23 cellular contexts compared by ENCODE assay signal in genomic region chr15:62708470-62708869, GRCh38.
"Had no signal": no experiment of that assay in that cellular context is flagged by ENCODE, and none has a peak within 500 bp of the region (broad histone marks: within the 10 kb centered on the region; RNA-seq: fewer than 3 reads in every experiment).

No MANE protein-coding gene starts in this region.

- H3K27me3 ChIP-seq: colonic mucosa, dorsolateral prefrontal cortex, esophagus muscularis mucosa, esophagus squamous epithelium, foreskin keratinocyte, gastrocnemius medialis, heart left ventricle, heart right ventricle had no signal

- H3K27me3 Mint-ChIP-seq: dendritic cell treated with granulocyte-macrophage colony-stimulating factor and Interleukin-4, amounts not matched to agents 40 ng/mL and 50 ng/mL, for 4 days had no signal

- H3K9me3 Mint-ChIP-seq: dendritic cell treated with granulocyte-macrophage colony-stimulating factor and Interleukin-4, amounts not matched to agents 40 ng/mL and 50 ng/mL, for 4 days; effector memory CD8-positive, alpha-beta T cell had no signal

- H3K27ac ChIP-seq: colonic mucosa, coronary artery, dorsolateral prefrontal cortex, epithelial cell of prostate, esophagus muscularis mucosa, esophagus squamous epithelium, foreskin keratinocyte, gastrocnemius medialis, heart left ventricle, heart right ventricle had no signal

- H3K4me1 ChIP-seq: colonic mucosa, esophagus muscularis mucosa, esophagus squamous epithelium, foreskin keratinocyte had no signal

- DNase-seq: colonic mucosa; cortex of kidney; dermis blood vessel endothelial cell; dorsolateral prefrontal cortex; effector CD4-positive, alpha-beta T cell; effector CD8-positive, alpha-beta T cell; effector memory CD4-positive, alpha-beta T cell; effector memory CD8-positive, alpha-beta T cell; erythroblast; esophagus squamous epithelium; foreskin fibroblast; foreskin keratinocyte; foreskin melanocyte; gastrocnemius medialis; glutamatergic neuron; head of caudate nucleus; heart left ventricle; heart right ventricle had no signal

- H3K27ac Mint-ChIP-seq: dendritic cell treated with granulocyte-macrophage colony-stimulating factor and Interleukin-4, amounts not matched to agents 40 ng/mL and 50 ng/mL, for 4 days; effector memory CD8-positive, alpha-beta T cell had no signal

- H3K4me3 ChIP-seq: colonic mucosa, coronary artery, dorsolateral prefrontal cortex, esophagus muscularis mucosa, esophagus squamous epithelium, gastrocnemius medialis, heart left ventricle, heart right ventricle had no signal

- H3K4me3 Mint-ChIP-seq: dendritic cell treated with granulocyte-macrophage colony-stimulating factor and Interleukin-4, amounts not matched to agents 40 ng/mL and 50 ng/mL, for 4 days; effector memory CD8-positive, alpha-beta T cell had no signal

- ATAC-seq: effector memory CD8-positive, alpha-beta T cell; esophagus mucosa; foreskin keratinocyte; gastrocnemius medialis; heart left ventricle had no signal

- H3K9me3 ChIP-seq: colonic mucosa, esophagus muscularis mucosa, esophagus squamous epithelium, gastrocnemius medialis, heart left ventricle, heart right ventricle had no signal
